In genomic region chr1:64471218-64471719, GRCh38 we compare ENCODE assay signal across 8 cellular contexts. TPM values are rescaled to one million over a fixed set of nuclear protein-coding genes. Genes with fewer than 3 reads are reported as not detected.
DNase-seq lines count a peak whose midpoint lies in the region; ATAC-seq and TF ChIP-seq lines count a peak whose summit lies in the region.

No MANE protein-coding gene starts in this region.

- H3K27ac ChIP-seq in ovary, result peak overlapping the region; percentile 89 to 91

- H3K27me3 Mint-ChIP-seq in HFFc6 (ENCODE audit: insufficient read depth), result peaks cover 10% of the 10 kb centered on the region
- H3K27me3 Mint-ChIP-seq in activated T-helper 1 cell treated with anti-CD3 and anti-CD28 coated beads, Interleukin-12 subunit alpha, Interleukin-12 subunit beta, Interleukin-2, Interleukin-4 antibody, amounts not matched to agents 30 ng/mL and 10 ng/mL and 1 ng/mL, durations not matched to agents 14 hours and 24 hours and 36 hours (ENCODE audit: insufficient read depth), result peaks cover 52% of the 10 kb centered on the region

- no peak for DNase-seq in AG04449 (ENCODE audit: low read depth, low spot score)
- DNase-seq in HFFc6, result peak; percentile 12
- DNase-seq in activated T-helper 1 cell treated with anti-CD3 and anti-CD28 coated beads, Interleukin-12 subunit alpha, Interleukin-12 subunit beta, Interleukin-2, Interleukin-4 antibody, amounts not matched to agents 30 ng/mL and 10 ng/mL and 1 ng/mL, durations not matched to agents 14 hours and 24 hours and 36 hours (ENCODE audit: low spot score), result no peak
- peak; percentile 64 for DNase-seq in Right ventricle myocardium superior
- DNase-seq in ovary, result peak; percentile 49 to 70 (median 64)
- DNase-seq in NCI-H187 treated with DMSO at 0.1 percent for 48 hours (lab: John Stamatoyannopoulos, UW), result no peak
- no peak for DNase-seq in GOT3 (lab: John Stamatoyannopoulos, UW)
- no peak for DNase-seq in NCI-H2081 treated with DMSO at 0.1 percent for 48 hours (lab: John Stamatoyannopoulos, UW)

- no peak for TF ChIP-seq POLR2A in ovary (IDR thresholded peaks at IDR 0.05)

- H3K4me3 ChIP-seq in AG04449 (ENCODE audit: low read depth, low read length), result peak overlapping the region; percentile 67
- H3K4me3 ChIP-seq in ovary, result peak overlapping the region; percentile 61

- TF ChIP-seq EP300 in ovary (IDR thresholded peaks at IDR 0.05), result no peak

- H3K27ac Mint-ChIP-seq in HFFc6, result peak overlapping the region; percentile 57
- H3K27ac Mint-ChIP-seq in activated T-helper 1 cell treated with anti-CD3 and anti-CD28 coated beads, Interleukin-12 subunit alpha, Interleukin-12 subunit beta, Interleukin-2, Interleukin-4 antibody, amounts not matched to agents 30 ng/mL and 10 ng/mL and 1 ng/mL, durations not matched to agents 14 hours and 24 hours and 36 hours, result peak overlapping the region; percentile 23

- no peaks in the 10 kb centered on the region for H3K36me3 Mint-ChIP-seq in HFFc6 (ENCODE audit: low read depth)
- no peaks in the 10 kb centered on the region for H3K36me3 Mint-ChIP-seq in activated T-helper 1 cell treated with anti-CD3 and anti-CD28 coated beads, Interleukin-12 subunit alpha, Interleukin-12 subunit beta, Interleukin-2, Interleukin-4 antibody, amounts not matched to agents 30 ng/mL and 10 ng/mL and 1 ng/mL, durations not matched to agents 14 hours and 24 hours and 36 hours (ENCODE audit: low read depth)

- TF ChIP-seq CTCF in AG04449 (IDR thresholded peaks at IDR 0.05; ENCODE audit: insufficient read depth, low read length, missing control alignments) (no peak), HFFc6 (IDR thresholded peaks at IDR 0.05) (no peak), ovary (IDR thresholded peaks at IDR 0.05) (no peak)

- peaks cover 42% of the 10 kb centered on the region for H3K4me1 Mint-ChIP-seq in HFFc6 (ENCODE audit: low read depth)
- peaks cover 11% of the 10 kb centered on the region for H3K4me1 Mint-ChIP-seq in activated T-helper 1 cell treated with anti-CD3 and anti-CD28 coated beads, Interleukin-12 subunit alpha, Interleukin-12 subunit beta, Interleukin-2, Interleukin-4 antibody, amounts not matched to agents 30 ng/mL and 10 ng/mL and 1 ng/mL, durations not matched to agents 14 hours and 24 hours and 36 hours (ENCODE audit: low read depth)

- POLR2A ChIA-PET in AG04449 (lab: Yijun Ruan, JAX), result no interaction called here

- H3K4me1 ChIP-seq in ovary (ENCODE audit: insufficient read depth), result peaks cover 12% of the 10 kb centered on the region

- H3K36me3 ChIP-seq in ovary, result no peaks in the 10 kb centered on the region

- H3K4me3 Mint-ChIP-seq in HFFc6, result peak overlapping the region; percentile 93
- peak overlapping the region; percentile 80 for H3K4me3 Mint-ChIP-seq in activated T-helper 1 cell treated with anti-CD3 and anti-CD28 coated beads, Interleukin-12 subunit alpha, Interleukin-12 subunit beta, Interleukin-2, Interleukin-4 antibody, amounts not matched to agents 30 ng/mL and 10 ng/mL and 1 ng/mL, durations not matched to agents 14 hours and 24 hours and 36 hours

- CTCF ChIA-PET in AG04449 (lab: Yijun Ruan, JAX), result interaction anchor here (0.7 to 1.1 kb wide), 2 partner anchors 9 to 205 kb away, joined by 3 read pairs; no protein-coding TSS in a partner anchor

- intact Hi-C loops in activated T-helper 1 cell treated with anti-CD3 and anti-CD28 coated beads, Interleukin-12 subunit alpha, Interleukin-12 subunit beta, Interleukin-2, Interleukin-4 antibody, amounts not matched to agents 30 ng/mL and 10 ng/mL and 1 ng/mL, durations not matched to agents 14 hours and 24 hours and 36 hours (cut with micrococcal nuclease), result loop anchor here (5.0 kb wide), 3 partner anchors 36 to 206 kb away; no protein-coding TSS in a partner anchor
- intact Hi-C loops in Right ventricle myocardium superior (cut with DNase I) (loop anchor here (10.0 kb wide), 2 partner anchors 74 to 194 kb away; no protein-coding TSS in a partner anchor), ovary (cut with DNase I) (loop anchor here (5.0 to 10.0 kb wide), 6 partner anchors 64 to 201 kb away; no protein-coding TSS in a partner anchor)

- WGBS in ovary, 3 donors, result 0 to 1% (median 1%) methylated on average over 34 to 35 of the region's 35 CpGs

- no peaks in the 10 kb centered on the region for H3K9me3 Mint-ChIP-seq in HFFc6
- H3K9me3 Mint-ChIP-seq in activated T-helper 1 cell treated with anti-CD3 and anti-CD28 coated beads, Interleukin-12 subunit alpha, Interleukin-12 subunit beta, Interleukin-2, Interleukin-4 antibody, amounts not matched to agents 30 ng/mL and 10 ng/mL and 1 ng/mL, durations not matched to agents 14 hours and 24 hours and 36 hours, result no peaks in the 10 kb centered on the region

- H3K9me3 ChIP-seq in ovary, result no peaks in the 10 kb centered on the region

- ATAC-seq in Right ventricle myocardium superior (ENCODE audit: poor library complexity), result peak; percentile 47

- no peaks in the 10 kb centered on the region for H3K27me3 ChIP-seq in ovary

RNA-seq across cellular contexts. Expression of gene CACHD1, which starts 1.3 kb away (rescaled TPM):
- total RNA-seq in HFFc6 (2021; fragmentation: NEBNext Ultra II Directional; extraction: Animal tissue kit (Norgen Biotek cat#: 25700)), result 1 to 10 TPM; 3.9 to 5.5 (median 5.1) TPM
- total RNA-seq in activated T-helper 1 cell treated with anti-CD3 and anti-CD28 coated beads, Interleukin-12 subunit alpha, Interleukin-12 subunit beta, Interleukin-2, Interleukin-4 antibody, amounts not matched to agents 30 ng/mL and 10 ng/mL and 1 ng/mL, durations not matched to agents 14 hours and 24 hours and 36 hours, result 0.10 and 0.13 TPM in 2 replicates
- total RNA-seq in Right ventricle myocardium superior (4.2 TPM), ovary (10 to 100 TPM; 17.0 to 33.1 (median 23.2) TPM)
- polyA plus RNA-seq in ovary, result 10 to 100 TPM; 18.4 to 28.4 TPM

Comparison
In these comparisons a context has a peak if more than half of its experiments do, and no peak if none do; other contexts are left out.
1. DNase-seq: peak in HFFc6 (single experiment), Right ventricle myocardium superior (single experiment) and ovary (5 of 5); none in AG04449 (single experiment), activated T-helper 1 cell treated with anti-CD3 and anti-CD28 coated beads, Interleukin-12 subunit alpha, Interleukin-12 subunit beta, Interleukin-2, Interleukin-4 antibody, amounts not matched to agents 30 ng/mL and 10 ng/mL and 1 ng/mL, durations not matched to agents 14 hours and 24 hours and 36 hours (single experiment), NCI-H187 treated with DMSO at 0.1 percent for 48 hours (single experiment), GOT3 (single experiment) and NCI-H2081 treated with DMSO at 0.1 percent for 48 hours (single experiment).